Comparison of ENCODE assay signal across 11 cellular contexts in the genomic region with DNA sequence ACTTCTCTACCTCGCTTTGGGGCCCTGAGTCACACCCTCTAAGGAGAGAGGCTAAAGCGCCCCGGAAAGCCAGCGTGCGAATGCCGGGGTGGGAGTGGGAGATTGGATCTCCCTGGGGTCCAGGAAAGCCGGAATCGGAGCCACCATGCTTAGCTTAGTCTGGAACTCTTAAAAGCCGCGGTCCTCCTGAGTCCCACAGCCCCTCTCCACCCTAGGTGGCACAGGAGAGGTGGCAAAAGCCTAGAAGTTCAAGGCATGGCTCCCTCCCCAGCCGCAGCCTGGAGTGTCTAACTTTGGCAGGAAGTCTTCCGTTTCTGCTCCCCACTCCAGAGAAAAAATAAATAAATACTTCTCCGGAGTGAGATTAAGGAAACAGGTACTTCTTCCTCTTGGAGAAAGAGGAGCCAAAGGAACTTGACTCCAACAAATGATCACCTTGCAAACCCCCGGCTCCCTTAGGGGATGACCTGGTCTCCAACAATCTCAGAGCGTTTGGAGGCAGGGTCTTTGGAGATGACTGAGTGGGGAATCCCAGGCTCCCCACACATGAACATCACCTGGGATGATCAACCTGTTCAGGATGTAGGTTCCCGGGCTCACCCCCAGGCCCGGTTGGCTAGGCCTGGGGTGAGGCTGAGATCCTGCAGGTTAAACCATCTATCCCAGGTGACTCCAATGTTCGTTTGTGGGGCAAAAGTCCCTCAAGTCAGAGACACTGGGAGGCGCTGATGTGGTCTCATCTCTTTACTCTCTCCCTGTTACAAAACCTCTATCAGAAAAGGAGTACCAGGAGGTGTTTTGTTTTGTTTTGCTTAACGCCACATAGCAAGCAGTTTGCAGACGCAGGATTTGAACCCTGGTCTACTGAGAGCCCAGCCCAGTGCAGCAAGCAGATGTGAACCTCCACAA. TPM values are rescaled to one million over a fixed set of nuclear protein-coding genes. Genes with fewer than 3 reads are reported as not detected.
DNase-seq lines count a peak whose midpoint lies in the region; ATAC-seq and TF ChIP-seq lines count a peak whose summit lies in the region.
"Had no signal": no experiment of that assay in that cellular context is flagged by ENCODE, and none has a peak within 500 bp of the region (broad histone marks: within the 10 kb centered on the region; RNA-seq: fewer than 3 reads in every experiment).

No MANE protein-coding gene starts in this region.

- H3K27ac ChIP-seq in CD4-positive, alpha-beta memory T cell (ENCODE audit: low read depth, low read length), result no peak overlapping the region
- H3K27ac ChIP-seq in duodenal mucosa (ENCODE audit: low read depth, low read length) (peak overlapping the region; percentile 68), osteoblast (ENCODE audit: low read depth, low read length) (no peak overlapping the region), caudate nucleus (ENCODE audit: low read depth, low read length) (no peak overlapping the region)

- TF ChIP-seq CTCF in HFFc6 (IDR thresholded peaks at IDR 0.05) (no peak), osteoblast (IDR thresholded peaks at IDR 0.05; ENCODE audit: extremely low read depth, low read depth, low read length) (no peak)

- H3K9me3 ChIP-seq in CD4-positive, alpha-beta memory T cell (ENCODE audit: control insufficient read depth in 1 of 2, low read length in 2 of 2), result no peaks in the 10 kb centered on the region
- H3K9me3 ChIP-seq in duodenal mucosa (ENCODE audit: control insufficient read depth in 1 of 2, low read length in 2 of 2) (no peaks in the 10 kb centered on the region), osteoblast (ENCODE audit: low read depth, low read length) (no peaks in the 10 kb centered on the region)
- H3K9me3 ChIP-seq: neutrophil had no signal

- H4K20me1 ChIP-seq in osteoblast (ENCODE audit: insufficient read depth, low read length), result no peaks in the 10 kb centered on the region

- peaks cover 0 to 3% (median 0%) of the 10 kb centered on the region in 8 donors for H3K9me3 Mint-ChIP-seq in CD4-positive, alpha-beta memory T cell
- H3K9me3 Mint-ChIP-seq in HFFc6, result no peaks in the 10 kb centered on the region

- peak overlapping the region; percentile 87 to 93 (median 90) for H3K4me3 Mint-ChIP-seq in CD4-positive, alpha-beta memory T cell
- peak overlapping the region; percentile 91 for H3K4me3 Mint-ChIP-seq in HFFc6

- no peak for ATAC-seq in HG03039 (IDR thresholded peaks at IDR 0.05; ENCODE audit: unreplicated experiment)
- ATAC-seq: K562 had no signal

- H3K36me3 ChIP-seq in CD4-positive, alpha-beta memory T cell (ENCODE audit: insufficient read depth, low read length), result no peaks in the 10 kb centered on the region
- H3K36me3 ChIP-seq in duodenal mucosa (ENCODE audit: control insufficient read depth in 1 of 2, insufficient read depth in 2 of 2, low read length in 2 of 2), result no peaks in the 10 kb centered on the region
- H3K36me3 ChIP-seq in osteoblast (ENCODE audit: insufficient read depth, low read length), result no peaks in the 10 kb centered on the region
- H3K36me3 ChIP-seq: neutrophil had no signal

- peaks cover 0 to 2% of the 10 kb centered on the region in 2 donors for H3K36me3 Mint-ChIP-seq in CD4-positive, alpha-beta memory T cell
- no peaks in the 10 kb centered on the region for H3K36me3 Mint-ChIP-seq in HFFc6 (ENCODE audit: low read depth)

- DNase-seq in CD4-positive, alpha-beta memory T cell, result no peak
- no peak for DNase-seq in HFFc6
- no peak for DNase-seq in osteoblast (ENCODE audit: insufficient read length, low spot score, missing footprints)
- no peak for DNase-seq in caudate nucleus (lab: John Stamatoyannopoulos, UW)
- no peak for DNase-seq in Ammon's horn (ENCODE audit: low spot score)
- no peak for DNase-seq in NCI-H187 (lab: John Stamatoyannopoulos, UW)

- H2AFZ ChIP-seq in osteoblast (ENCODE audit: low read length), result no peak overlapping the region

- peaks cover 27 to 55% (median 35%) of the 10 kb centered on the region in 4 donors for H3K4me1 Mint-ChIP-seq in CD4-positive, alpha-beta memory T cell
- peaks cover 28% of the 10 kb centered on the region for H3K4me1 Mint-ChIP-seq in HFFc6 (ENCODE audit: low read depth)

- H3K27ac Mint-ChIP-seq in CD4-positive, alpha-beta memory T cell, result peak overlapping the region in 1 of 7 donors; percentile 23
- H3K27ac Mint-ChIP-seq in HFFc6, result no peak overlapping the region

- intact Hi-C loops in CD4-positive, alpha-beta memory T cell (cut with micrococcal nuclease), result no loop called here

- peaks cover 9 to 35% of the 10 kb centered on the region in 2 donors for H3K27me3 Mint-ChIP-seq in CD4-positive, alpha-beta memory T cell
- peaks cover 51% of the 10 kb centered on the region for H3K27me3 Mint-ChIP-seq in HFFc6 (ENCODE audit: insufficient read depth)

- peaks cover 49% of the 10 kb centered on the region for H3K4me1 ChIP-seq in CD4-positive, alpha-beta memory T cell (ENCODE audit: insufficient read depth, low read length)
- peaks cover 49 to 51% of the 10 kb centered on the region in 2 donors for H3K4me1 ChIP-seq in duodenal mucosa (ENCODE audit: control insufficient read depth in 1 of 2, insufficient read depth in 2 of 2, low read length in 2 of 2)
- H3K4me1 ChIP-seq in osteoblast (ENCODE audit: insufficient read depth, low read length), result peaks cover 30% of the 10 kb centered on the region

- H3K79me2 ChIP-seq in osteoblast (ENCODE audit: insufficient read depth, low read length), result no peaks in the 10 kb centered on the region

- peak overlapping the region in 1 of 2 donors; percentile 49 for H3K4me3 ChIP-seq in CD4-positive, alpha-beta memory T cell (ENCODE audit: low read length in 2 of 2)
- H3K4me3 ChIP-seq in duodenal mucosa (ENCODE audit: low read depth in 1 of 2, low read length in 2 of 2), result peak overlapping the region; percentile 87 to 88
- peak overlapping the region; percentile 82 for H3K4me3 ChIP-seq in osteoblast (ENCODE audit: insufficient read depth, low read length)
- H3K4me3 ChIP-seq: K562 had no signal

- CTCF ChIA-PET in CD4-positive, alpha-beta memory T cell (lab: Charles Lee; ENCODE audit: partially characterized antibody), result no interaction called here

- H3K9ac ChIP-seq in duodenal mucosa (ENCODE audit: low read depth in 1 of 2, low read length in 2 of 2), result peak overlapping the region; percentile 69 to 86

- H3K27me3 ChIP-seq in CD4-positive, alpha-beta memory T cell (ENCODE audit: insufficient read depth, low read length), result peaks cover 3% of the 10 kb centered on the region
- H3K27me3 ChIP-seq in duodenal mucosa (ENCODE audit: control insufficient read depth in 1 of 2, insufficient read depth in 2 of 2, low read length in 2 of 2) (no peaks in the 10 kb centered on the region), osteoblast (ENCODE audit: insufficient read depth, low read length) (peaks cover 22% of the 10 kb centered on the region)

- POLR2A ChIA-PET in CD4-positive, alpha-beta memory T cell (lab: Charles Lee; ENCODE audit: partially characterized antibody), result no interaction called here

- H3K4me2 ChIP-seq in osteoblast (ENCODE audit: insufficient read depth, low read length), result peak overlapping the region; percentile 89

RNA-seq across cellular contexts. Expression of a gene that starts 2.9 kb away (rescaled TPM):
- 1 to 10 TPM; 1.5 to 1.6 TPM for total RNA-seq in CD4-positive, alpha-beta memory T cell
- polyA plus RNA-seq in CD4-positive, alpha-beta memory T cell, result 1 to 10 TPM in 1 of 2 donors, under 1 TPM in 1; 0.08 to 1.6 TPM
- total RNA-seq in HFFc6 (2021; fragmentation: NEBNext Ultra II Directional; extraction: Animal tissue kit (Norgen Biotek cat#: 25700)), result under 1 TPM in 5 of 6 experiments, not detected in 1; 0.11 to 0.24 (median 0.13) TPM
- total RNA-seq in osteoblast, result 2.5 and 2.7 TPM in 2 replicates
- total RNA-seq: endothelial cell of umbilical vein had no signal
- polyA plus RNA-seq: endothelial cell of umbilical vein had no signal
